ENCODE assay signal across 10 cellular contexts in the genomic region with DNA sequence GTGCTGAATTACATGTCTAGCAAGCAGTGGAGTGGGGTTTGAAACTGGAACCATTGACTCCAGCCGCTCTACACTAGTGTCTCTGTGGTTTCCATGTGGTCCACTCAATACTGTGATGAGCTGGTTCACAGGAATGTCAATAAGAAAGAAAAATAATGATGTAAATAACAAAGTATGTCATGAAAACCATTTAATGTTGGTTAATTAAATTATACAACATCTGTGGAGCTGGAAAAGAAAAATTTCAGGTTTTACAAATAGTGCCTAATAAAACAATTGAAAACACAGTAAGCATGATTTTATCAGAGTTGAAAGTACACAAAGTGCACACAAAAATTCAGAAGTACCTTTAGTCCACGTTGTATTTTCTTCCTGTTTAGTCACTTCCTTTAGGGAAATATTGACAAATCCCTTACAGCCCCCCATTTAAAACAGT. TPM values are rescaled to one million over a fixed set of nuclear protein-coding genes. Genes with fewer than 3 reads are reported as not detected.
DNase-seq lines count a peak whose midpoint lies in the region; ATAC-seq, FAIRE-seq and TF ChIP-seq lines count a peak whose summit lies in the region.
"Had no signal": no experiment of that assay in that cellular context is flagged by ENCODE, and none has a peak within 500 bp of the region (broad histone marks: within the 10 kb centered on the region; RNA-seq: fewer than 3 reads in every experiment).

No MANE protein-coding gene starts in this region.

- no peak overlapping the region for H3K9ac ChIP-seq in keratinocyte (ENCODE audit: control insufficient read depth, extremely low read depth, insufficient read depth, low read length)

- POLR2A ChIA-PET in A549 (lab: Yijun Ruan, JAX): interaction anchor here (1.0 kb wide), 1 partner anchor 28 kb away, joined by 3 read pairs; a partner anchor contains a TSS
- POLR2A ChIA-PET in activated CD4-positive, alpha-beta memory T cell treated with anti-CD3 and anti-CD28 coated beads for 36 hours (lab: Charles Lee): no interaction called here

- H3K27me3 ChIP-seq in keratinocyte (ENCODE audit: control insufficient read depth, extremely low read depth, insufficient read depth, low read length): no peaks in the 10 kb centered on the region

- H4K20me1 ChIP-seq in keratinocyte (ENCODE audit: control insufficient read depth, extremely low read depth, insufficient read depth, low read length): no peaks in the 10 kb centered on the region

- TF ChIP-seq EP300 in A549 (IDR thresholded peaks at IDR 0.05): no peak

- dilution Hi-C loops in keratinocyte (cut with MboI; ENCODE audit: extremely low pct_ligation_motif_present, low sequenced_read_pairs): no loop called here

- ATAC-seq in A549 (0 out of 6 replicates have a peak, but pooled peaks of 1 of the 2 experiments have one; percentile 28), GM21447 (IDR thresholded peaks at IDR 0.05; ENCODE audit: unreplicated experiment) (no peak), GM21423 (IDR thresholded peaks at IDR 0.05; ENCODE audit: unreplicated experiment) (no peak)

- CTCF ChIA-PET in A549 (lab: Yijun Ruan, JAX): interaction anchor here (1.3 kb wide), 1 partner anchor 68 kb away, joined by 3 read pairs; no protein-coding TSS in a partner anchor
- CTCF ChIA-PET in activated CD4-positive, alpha-beta memory T cell treated with anti-CD3 and anti-CD28 coated beads for 36 hours (lab: Charles Lee): no interaction called here

- peak overlapping the region; percentile 37 for H2AFZ ChIP-seq in keratinocyte (ENCODE audit: control insufficient read depth, low read length)

- H3K27ac ChIP-seq in A549 (no peak overlapping the region), keratinocyte (ENCODE audit: control insufficient read depth, insufficient read depth, low read length) (no peak overlapping the region)

- H3K27me3 Mint-ChIP-seq in HFFc6 (ENCODE audit: insufficient read depth): peaks cover 12% of the 10 kb centered on the region
- H3K27me3 Mint-ChIP-seq in activated naive CD8-positive, alpha-beta T cell treated with anti-CD3 and anti-CD28 coated beads for 36 hours: peaks cover 31% of the 10 kb centered on the region
- H3K27me3 Mint-ChIP-seq in activated CD4-positive, alpha-beta memory T cell treated with anti-CD3 and anti-CD28 coated beads for 36 hours: peaks cover 12% of the 10 kb centered on the region

- no peaks in the 10 kb centered on the region for H3K79me2 ChIP-seq in keratinocyte (ENCODE audit: control insufficient read depth, insufficient read depth, low read length)

- H3K36me3 ChIP-seq in keratinocyte (ENCODE audit: control insufficient read depth in 2 of 2, extremely low read depth in 1 of 2, insufficient read depth in 2 of 2, low read length in 2 of 2): no peaks in the 10 kb centered on the region

- H3K4me1 ChIP-seq in A549 (peaks cover 15% of the 10 kb centered on the region; the same call in 2 of the 3 replicates), keratinocyte (ENCODE audit: control insufficient read depth, extremely low read depth, insufficient read depth, low read length) (peaks cover 26% of the 10 kb centered on the region)

- H3K4me1 Mint-ChIP-seq in HFFc6 (ENCODE audit: low read depth): peaks cover 29% of the 10 kb centered on the region
- H3K4me1 Mint-ChIP-seq in activated naive CD8-positive, alpha-beta T cell treated with anti-CD3 and anti-CD28 coated beads for 36 hours: peaks cover 16% of the 10 kb centered on the region
- H3K4me1 Mint-ChIP-seq in activated CD4-positive, alpha-beta memory T cell treated with anti-CD3 and anti-CD28 coated beads for 36 hours (ENCODE audit: low read depth): peaks cover 27% of the 10 kb centered on the region

- 0 out of 3 replicates have a peak, but pooled peaks cover 6% of the 10 kb centered on the region for H3K9me3 ChIP-seq in A549
- H3K9me3 ChIP-seq in keratinocyte (ENCODE audit: control insufficient read depth, low read depth, low read length): no peaks in the 10 kb centered on the region

- H3K4me3 ChIP-seq in A549 (no peak overlapping the region), keratinocyte (ENCODE audit: control insufficient read depth in 2 of 3, extremely low read depth in 1 of 3, insufficient read depth in 2 of 3, low read depth in 1 of 3, low read length in 3 of 3) (no peak overlapping the region)

- H3K27ac Mint-ChIP-seq in HFFc6: peak overlapping the region; percentile 65
- peak overlapping the region; percentile 76 for H3K27ac Mint-ChIP-seq in activated naive CD8-positive, alpha-beta T cell treated with anti-CD3 and anti-CD28 coated beads for 36 hours
- H3K27ac Mint-ChIP-seq in activated CD4-positive, alpha-beta memory T cell treated with anti-CD3 and anti-CD28 coated beads for 36 hours: no peak overlapping the region
- H3K27ac Mint-ChIP-seq: CD4-positive, CD25-positive, alpha-beta regulatory T cell had no signal

- intact Hi-C loops in activated CD4-positive, alpha-beta memory T cell treated with anti-CD3 and anti-CD28 coated beads for 36 hours (cut with micrococcal nuclease): no loop called here

- TF ChIP-seq RAD21 in A549 (conservative IDR thresholded peaks at IDR 0.05 in 1 of 2, IDR thresholded peaks at IDR 0.05 in 1 of 2): no peak

- WGBS in A549 (ENCODE audit: missing lambda C conversion rate): 43% methylated on average over 2 of the region's 2 CpGs

- DNase-seq in A549 (ENCODE audit: low read depth in 1 of 2, low spot score in 1 of 2) (peak in 1 of 2 experiments; percentile 16), HFFc6 (peak; percentile 45), keratinocyte (ENCODE audit: low read depth, low spot score) (peak; percentile 25), GM19240 (ENCODE audit: insufficient read length, low spot score) (no peak)
- DNase-seq in activated naive CD8-positive, alpha-beta T cell treated with anti-CD3 and anti-CD28 coated beads for 36 hours: no peak
- no peak for DNase-seq in activated CD4-positive, alpha-beta memory T cell treated with anti-CD3 and anti-CD28 coated beads for 36 hours
- DNase-seq: CD4-positive, CD25-positive, alpha-beta regulatory T cell; cortex of kidney had no signal

- H3K36me3 Mint-ChIP-seq in HFFc6 (ENCODE audit: low read depth): no peaks in the 10 kb centered on the region
- peaks cover 2% of the 10 kb centered on the region for H3K36me3 Mint-ChIP-seq in activated naive CD8-positive, alpha-beta T cell treated with anti-CD3 and anti-CD28 coated beads for 36 hours
- H3K36me3 Mint-ChIP-seq in activated CD4-positive, alpha-beta memory T cell treated with anti-CD3 and anti-CD28 coated beads for 36 hours: no peaks in the 10 kb centered on the region
- H3K36me3 Mint-ChIP-seq: CD4-positive, CD25-positive, alpha-beta regulatory T cell had no signal

- H3K9me1 ChIP-seq in keratinocyte (ENCODE audit: control insufficient read depth, extremely low read depth, insufficient read depth, low read length): no peaks in the 10 kb centered on the region

- H3K4me2 ChIP-seq in A549 (0 out of 3 replicates have a peak overlapping the region, but pooled peaks have one; percentile 12), keratinocyte (ENCODE audit: control insufficient read depth, extremely low read depth, insufficient read depth, low read depth, low read length) (peak overlapping the region; percentile 9)

- no peak for TF ChIP-seq POLR2A in A549 (IDR thresholded peaks at IDR 0.05; ENCODE audit: low read length)

- H3K4me3 Mint-ChIP-seq in HFFc6: peak overlapping the region; percentile 70
- no peak overlapping the region for H3K4me3 Mint-ChIP-seq in activated naive CD8-positive, alpha-beta T cell treated with anti-CD3 and anti-CD28 coated beads for 36 hours
- no peak overlapping the region for H3K4me3 Mint-ChIP-seq in activated CD4-positive, alpha-beta memory T cell treated with anti-CD3 and anti-CD28 coated beads for 36 hours

- FAIRE-seq in A549 (lab: Jason Lieb, UNC) (no peak), keratinocyte (lab: Jason Lieb, UNC) (peak; percentile 48)

- TF ChIP-seq CTCF in A549 (IDR thresholded peaks at IDR 0.05): no peak
- TF ChIP-seq CTCF in HFFc6 (IDR thresholded peaks at IDR 0.05): no peak
- no peak for TF ChIP-seq CTCF in keratinocyte (optimal IDR thresholded peaks at IDR 0.05 in 1 of 3, IDR thresholded peaks at IDR 0.05 in 1 of 3, conservative IDR thresholded peaks at IDR 0.05 in 1 of 3; ENCODE audit: extremely low read depth in 1 of 3, insufficient read depth in 2 of 3, low read length in 3 of 3)

- no peaks in the 10 kb centered on the region for H3K9me3 Mint-ChIP-seq in HFFc6
- H3K9me3 Mint-ChIP-seq in activated naive CD8-positive, alpha-beta T cell treated with anti-CD3 and anti-CD28 coated beads for 36 hours: peaks cover 4% of the 10 kb centered on the region
- H3K9me3 Mint-ChIP-seq in activated CD4-positive, alpha-beta memory T cell treated with anti-CD3 and anti-CD28 coated beads for 36 hours: no peaks in the 10 kb centered on the region

TF ChIP-seq in A549, 52 proteins besides CTCF, POLR2A, EP300 and RAD21 (continues in another document):
- TF ChIP-seq CHD2 (IDR thresholded peaks at IDR 0.05; ENCODE audit: low read length, partially characterized antibody) (no peak), NFE2L2 (conservative IDR thresholded peaks at IDR 0.05; ENCODE audit: low read length) (no peak), NR3C1 (IDR thresholded peaks at IDR 0.05) (no peak), HDAC2 (IDR thresholded peaks at IDR 0.05) (no peak), SMC3 (IDR thresholded peaks at IDR 0.05) (no peak), HOXA7 (CRISPR knock-in tag; IDR thresholded peaks at IDR 0.05) (no peak), EHF (CRISPR knock-in tag; IDR thresholded peaks at IDR 0.05) (no peak), CEBPB (IDR thresholded peaks at IDR 0.05) (no peak), BHLHE40 (IDR thresholded peaks at IDR 0.05; ENCODE audit: low read depth, low read length) (no peak)

RNA-seq across cellular contexts. Expression of a gene that starts 28.7 kb away (rescaled TPM):
- polyA plus RNA-seq in A549 (2011; rRNA removed): 190 and 274 TPM in 2 replicates
- 43.9 and 51.4 TPM in 2 replicates for polyA plus RNA-seq in A549 (2012; cell fraction: cytosol; rRNA removed)
- polyA plus RNA-seq in A549 (2012; cell fraction: nucleus; rRNA removed): 24.0 and 26.8 TPM in 2 replicates
- 186 to 245 TPM (median 213 TPM) in 3 replicates for polyA plus RNA-seq in A549 (2017; fragmentation: RNase III; extraction: RNeasy Plus Mini Kit Qiagen cat#74134 plus additional on column Dnase treatment)
- polyA minus RNA-seq in A549 (2011; rRNA and poly(A)+ RNA removed): 83.9 and 110 TPM in 2 replicates
- total RNA-seq in HFFc6 (2021; fragmentation: NEBNext Ultra II Directional; extraction: Animal tissue kit (Norgen Biotek cat#: 25700)): 10 to 100 TPM; 36.4 to 52.1 (median 44.6) TPM
- total RNA-seq in activated naive CD8-positive, alpha-beta T cell treated with anti-CD3 and anti-CD28 coated beads for 36 hours: 100 to 1,000 TPM; 590 to 613 TPM
- 59.3 to 94.2 TPM (median 71.7 TPM) in 3 replicates for polyA plus RNA-seq in keratinocyte
- 149 TPM for polyA plus RNA-seq in keratinocyte (2011; ENCODE audit: low read depth)
- polyA plus RNA-seq in keratinocyte (2011; cell fraction: cytosol; rRNA removed): 34.6 and 79.9 TPM in 2 replicates
- 49.2 and 66.6 TPM in 2 replicates for polyA plus RNA-seq in keratinocyte (2011; cell fraction: nucleus; rRNA removed)
- 94.5 and 137 TPM in 2 replicates for polyA plus RNA-seq in keratinocyte (2012; ENCODE audit: low replicate concordance)
- polyA minus RNA-seq in keratinocyte: 9.7 to 80.6 TPM (median 44.1 TPM) in 3 replicates
- 95.9 TPM for polyA minus RNA-seq in keratinocyte (2011; cell fraction: cytosol; rRNA and poly(A)+ RNA removed)
- 71.0 and 136 TPM in 2 replicates for polyA minus RNA-seq in keratinocyte (2011; cell fraction: nucleus; rRNA and poly(A)+ RNA removed)
- total RNA-seq in activated CD4-positive, alpha-beta memory T cell treated with anti-CD3 and anti-CD28 coated beads for 36 hours: 100 to 1,000 TPM; 543 to 552 TPM

Comparison
In these comparisons a context has a peak if more than half of its experiments do, and no peak if none do; other contexts are left out.
1. DNase-seq: peak in HFFc6 (single experiment) and keratinocyte (single experiment); none in activated naive CD8-positive, alpha-beta T cell treated with anti-CD3 and anti-CD28 coated beads for 36 hours (single experiment), GM19240 (single experiment) and activated CD4-positive, alpha-beta memory T cell treated with anti-CD3 and anti-CD28 coated beads for 36 hours (single experiment).
2. RNA of a gene that starts 28.7 kb away (total RNA-seq): 590 to 613 TPM in activated naive CD8-positive, alpha-beta T cell treated with anti-CD3 and anti-CD28 coated beads for 36 hours and 543 to 552 TPM in activated CD4-positive, alpha-beta memory T cell treated with anti-CD3 and anti-CD28 coated beads for 36 hours; 36.4 to 52.1 TPM in HFFc6; every median in the first group is over 10 times any median in the second.